In the genomic region with DNA sequence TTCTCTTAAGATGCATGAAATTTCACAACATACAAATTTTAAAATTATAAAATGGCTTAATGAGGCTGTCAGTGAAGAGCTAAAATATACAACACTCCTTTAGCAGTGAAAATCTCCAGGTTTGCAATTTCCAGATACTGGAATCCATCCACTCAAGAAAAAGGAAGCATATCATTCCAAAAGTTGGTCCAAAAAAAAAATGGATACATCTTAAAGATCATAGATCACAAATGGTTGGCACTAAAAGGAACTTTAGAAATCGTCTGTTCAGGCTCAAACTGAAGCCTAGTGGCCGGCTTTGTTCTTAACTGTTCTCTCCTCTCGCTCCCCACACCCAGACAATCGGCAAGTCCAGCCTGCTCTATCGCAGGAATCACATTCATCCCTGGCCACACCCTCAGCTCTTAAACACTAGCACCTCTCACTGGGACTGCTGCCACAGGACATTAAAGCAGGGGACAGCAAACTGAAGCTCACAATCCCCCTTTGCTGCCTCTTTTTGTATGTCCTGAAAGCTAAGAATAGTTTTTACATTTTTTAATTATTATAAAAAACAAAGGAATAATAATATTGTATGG, we compare ENCODE assay signal across 17 cellular contexts.
DNase-seq lines count a peak whose midpoint lies in the region; ATAC-seq and TF ChIP-seq lines count a peak whose summit lies in the region.
"Had no signal": no experiment of that assay in that cellular context is flagged by ENCODE, and none has a peak within 500 bp of the region (broad histone marks: within the 10 kb centered on the region; RNA-seq: fewer than 3 reads in every experiment).

No MANE protein-coding gene starts in this region.

- peak; percentile 81 to 82 for DNase-seq in HAP-1 (ENCODE audit: low spot score in 2 of 2)
- DNase-seq in WERI-Rb-1 = peak; percentile 34
- peak; percentile 36 for DNase-seq in iPS-NIHi7 (ENCODE audit: extremely low spot score)
- DNase-seq in NCI-H526 (lab: John Stamatoyannopoulos, UW) = no peak
- no peak for DNase-seq in 8988T
- no peak for DNase-seq in DMS 273 treated with DMSO at 0.1 percent for 48 hours (lab: John Stamatoyannopoulos, UW)
- DNase-seq: foreskin keratinocyte; GOT3; kidney; NCI-H1694; NCI-H748 treated with DMSO at 0.1 percent for 48 hours; stimulated activated CD4-positive, alpha-beta T cell treated with anti-CD3 and anti-CD28 coated beads, Interleukin-15, amount 100 ng/mL, for 24 hours; substantia nigra had no signal

- H3K36me3 ChIP-seq in ACC112 (ENCODE audit: insufficient read depth, low read length) = no peaks in the 10 kb centered on the region
- no peaks in the 10 kb centered on the region for H3K36me3 ChIP-seq in HAP-1 (replicated peaks)
- H3K36me3 ChIP-seq in WERI-Rb-1 = no peaks in the 10 kb centered on the region

- no peaks in the 10 kb centered on the region for H3K27me3 ChIP-seq in ACC112 (ENCODE audit: insufficient read depth, low read length)
- no peaks in the 10 kb centered on the region for H3K27me3 ChIP-seq in HAP-1 (ENCODE audit: low read depth)
- no peaks in the 10 kb centered on the region for H3K27me3 ChIP-seq in WERI-Rb-1 (ENCODE audit: insufficient read depth, low read depth, severe bottlenecking)
- H3K27me3 ChIP-seq: foreskin keratinocyte had no signal

- in situ Hi-C loops in HAP-1 (cut with MboI; ENCODE audit: low sequenced_read_pairs) = no loop called here

- H2AFZ ChIP-seq in ACC112 (ENCODE audit: low read length, unreplicated experiment) = peak overlapping the region; percentile 21
- H2AFZ ChIP-seq: parathyroid adenoma had no signal

- peak; percentile 23; the same call in 1 of the 2 replicates for TF ChIP-seq CTCF in WERI-Rb-1 (IDR thresholded peaks at IDR 0.05; ENCODE audit: low read depth, low read length)

- H3K27ac ChIP-seq in ACC112 (ENCODE audit: low read depth, low read length) = no peak overlapping the region
- no peak overlapping the region for H3K27ac ChIP-seq in WERI-Rb-1
- H3K27ac ChIP-seq: foreskin keratinocyte, parathyroid adenoma had no signal

- no peaks in the 10 kb centered on the region for H3K9me3 ChIP-seq in HAP-1
- H3K9me3 ChIP-seq in WERI-Rb-1 (ENCODE audit: severe bottlenecking) = no peaks in the 10 kb centered on the region

- ATAC-seq in HG02973 (IDR thresholded peaks at IDR 0.05; ENCODE audit: unreplicated experiment) = no peak
- ATAC-seq: foreskin keratinocyte, GM12878 had no signal

- no peaks in the 10 kb centered on the region for H3K79me2 ChIP-seq in ACC112 (ENCODE audit: control insufficient read depth, insufficient read depth, low read length, unreplicated experiment)
- H3K79me2 ChIP-seq: parathyroid adenoma had no signal

- H3K4me1 ChIP-seq in ACC112 (ENCODE audit: control insufficient read depth, insufficient read depth, low read length, unreplicated experiment) (no peaks in the 10 kb centered on the region), HAP-1 (peaks cover 36% of the 10 kb centered on the region)
- H3K4me1 ChIP-seq: foreskin keratinocyte, parathyroid adenoma had no signal

- H3K4me3 ChIP-seq in ACC112 (ENCODE audit: low read depth, low read length) (no peak overlapping the region), HAP-1 (no peak overlapping the region), WERI-Rb-1 (ENCODE audit: low read depth, low read length) (no peak overlapping the region)
- H3K4me3 ChIP-seq: GM12878 had no signal

Comparison
In these comparisons a context has a peak if more than half of its experiments do, and no peak if none do; other contexts are left out.
1. DNase-seq: peak in HAP-1 (2 of 2), WERI-Rb-1 (single experiment) and iPS-NIHi7 (single experiment); none in NCI-H526 (0 of 2), 8988T (single experiment) and DMS 273 treated with DMSO at 0.1 percent for 48 hours (single experiment).